In genomic region chr14:60091550-60092511, GRCh38 we compare ENCODE assay signal across 8 cellular contexts. TPM values are rescaled to one million over a fixed set of nuclear protein-coding genes. Genes with fewer than 3 reads are reported as not detected.
DNase-seq lines count a peak whose midpoint lies in the region; ATAC-seq and TF ChIP-seq lines count a peak whose summit lies in the region.

TSS of gene PCNX4 (plus strand) at chr14:60091923. CDS start at chr14:60107639, 15,716 bp downstream.

- peaks cover 0 to 6% (median 0%) of the 10 kb centered on the region in 11 experiments; a peak in 3 of 22 replicates for H3K9me3 ChIP-seq in BLaER1 treated with 17β-estradiol and CSF1 and Interleukin-3, amounts not matched to agents 10 nM and 100 nM (replicated peaks in 1 of 11)
- no peaks in the 10 kb centered on the region for H3K9me3 ChIP-seq in left lung

- H4K20me1 ChIP-seq in BLaER1 treated with 17β-estradiol and CSF1 and Interleukin-3, amounts not matched to agents 10 nM and 100 nM, result peaks cover 0 to 27% (median 7%) of the 10 kb centered on the region in 11 experiments; a peak in 9 of 22 replicates

- peak within 1 kb of the TSS; percentile 91 to 98 (median 95) for H3K27ac ChIP-seq in BLaER1 treated with 17β-estradiol and CSF1 and Interleukin-3, amounts not matched to agents 10 nM and 100 nM
- H3K27ac ChIP-seq in left lung, result peak within 1 kb of the TSS; percentile 99

- H3K4me3 ChIP-seq in BLaER1 treated with 17β-estradiol and CSF1 and Interleukin-3, amounts not matched to agents 10 nM and 100 nM, result peak within 1 kb of the TSS; percentile 71 to 87 (median 78)
- H3K4me3 ChIP-seq in left lung, result peak within 1 kb of the TSS; percentile 62 to 66

- H3K9ac ChIP-seq in BLaER1 treated with 17β-estradiol and CSF1 and Interleukin-3, amounts not matched to agents 10 nM and 100 nM, result peak within 1 kb of the TSS; percentile 89 to 96 (median 94)

- no peaks in the 10 kb centered on the region for H3K27me3 ChIP-seq in BLaER1 treated with 17β-estradiol and CSF1 and Interleukin-3, amounts not matched to agents 10 nM and 100 nM
- H3K27me3 ChIP-seq in left lung, result no peaks in the 10 kb centered on the region

- TF ChIP-seq CTCF in left lung (IDR thresholded peaks at IDR 0.05), result no peak

- intact Hi-C loops in left lung (cut with DNase I), result no loop called here

- ATAC-seq in GM19351 (IDR thresholded peaks at IDR 0.05; ENCODE audit: unreplicated experiment) (peak; percentile 92), HG03521 (IDR thresholded peaks at IDR 0.05; ENCODE audit: unreplicated experiment) (peak; percentile 95), left lung (peak; percentile 97)

- peaks cover under 1 to 20% (median 12%) of the 10 kb centered on the region in 11 experiments; a peak in 21 of 22 replicates for H3K36me3 ChIP-seq in BLaER1 treated with 17β-estradiol and CSF1 and Interleukin-3, amounts not matched to agents 10 nM and 100 nM
- H3K36me3 ChIP-seq in left lung, result no peaks in the 10 kb centered on the region

- H3K4me2 ChIP-seq in BLaER1 treated with 17β-estradiol and CSF1 and Interleukin-3, amounts not matched to agents 10 nM and 100 nM, result peak within 1 kb of the TSS; percentile 79 to 93 (median 87)

- peak; percentile 91 for DNase-seq in NCI-H774 (lab: John Stamatoyannopoulos, UW)
- DNase-seq in activated CD4-positive, alpha-beta T cell treated with anti-CD3 and anti-CD28 coated beads, Interleukin-2, amount 50 U/mL, for 4 hours, result peak; percentile 91 to 92
- DNase-seq in dermis blood vessel endothelial cell, result peak; percentile 100
- peak; percentile 97 to 98 for DNase-seq in left lung
- peak; percentile 81 to 86 for DNase-seq in stimulated activated CD4-positive, alpha-beta T cell treated with anti-CD3 and anti-CD28 coated beads, Interleukin-2, amount 100 ng/mL, for 48 hours

- peaks cover 15 to 34% (median 29%) of the 10 kb centered on the region in 10 experiments for H3K4me1 ChIP-seq in BLaER1 treated with 17β-estradiol and CSF1 and Interleukin-3, amounts not matched to agents 10 nM and 100 nM
- peaks cover 0 to 26% of the 10 kb centered on the region in 2 donors for H3K4me1 ChIP-seq in left lung

RNA-seq across cellular contexts. Expression of gene PCNX4, which starts in this region (rescaled TPM):
- total RNA-seq in dermis blood vessel endothelial cell (87.1 and 87.8 TPM in 2 replicates), left lung (10 to 100 TPM; 34.8 to 42.0 TPM)

Comparison
In these comparisons a context has a peak if more than half of its experiments do, and no peak if none do; other contexts are left out.
1. Peak in every context shown above with its lines: DNase-seq, ATAC-seq, H3K4me3 ChIP-seq and H3K27ac ChIP-seq.